ENCODE assay signal across 1 cellular context in the genomic region with DNA sequence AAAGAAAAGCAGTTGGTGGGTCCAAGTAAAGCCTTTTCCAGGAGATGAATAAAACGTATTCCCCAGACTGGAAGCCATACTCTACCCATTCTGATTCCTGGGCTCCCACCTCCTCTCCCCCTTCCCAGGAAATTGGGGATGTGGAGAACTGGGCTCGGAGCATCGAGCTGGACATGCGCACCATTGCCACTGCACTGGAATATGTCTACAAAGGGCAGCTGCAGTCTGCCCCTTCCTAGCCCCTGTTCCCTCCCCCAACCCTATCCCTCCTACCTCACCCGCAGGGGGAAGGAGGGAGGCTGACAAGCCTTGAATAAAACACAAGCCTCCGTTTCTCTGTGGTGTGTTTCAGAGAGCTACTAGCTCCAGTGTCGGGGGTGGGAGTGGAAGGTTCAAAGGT.
TF ChIP-seq lines count a peak whose summit lies in the region.

No MANE protein-coding gene starts in this region.

TF ChIP-seq in IMR-90, 13 proteins besides CTCF, POLR2A, EP300 and RAD21:
- TF ChIP-seq CHD1 (IDR thresholded peaks at IDR 0.05; ENCODE audit: low read depth, low read length) (no peak), MAFK (IDR thresholded peaks at IDR 0.05; ENCODE audit: low read depth, low read length) (no peak), FOS (IDR thresholded peaks at IDR 0.05; ENCODE audit: low read depth, low read length) (no peak), MXI1 (IDR thresholded peaks at IDR 0.05; ENCODE audit: borderline replicate concordance, low read depth, low read length) (no peak)
